In the genomic region with DNA sequence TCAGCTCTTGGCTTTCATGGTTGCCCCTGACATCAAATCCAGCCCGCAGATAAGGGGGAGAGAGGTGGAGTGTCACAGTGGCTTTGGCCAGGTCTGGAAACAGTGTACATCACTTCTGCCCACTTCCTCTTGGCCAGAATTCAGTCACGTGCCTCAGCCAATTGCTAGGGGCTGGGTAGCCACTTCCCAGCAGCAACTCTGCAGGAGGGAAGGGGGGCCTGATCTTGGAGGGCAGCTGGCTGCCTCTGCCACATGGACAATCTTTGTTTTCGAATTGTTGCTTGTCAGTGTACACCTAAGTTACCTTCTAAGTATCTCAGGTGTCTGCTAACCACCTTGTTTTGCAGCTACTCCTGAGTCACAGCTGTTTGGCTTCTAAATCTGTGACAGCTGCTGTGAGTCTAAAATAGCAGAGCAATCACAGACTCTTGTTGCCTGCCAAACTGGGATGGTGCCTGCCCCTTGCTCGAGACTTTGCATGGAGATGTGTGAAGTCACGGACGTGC, we compare ENCODE assay signal across 8 cellular contexts. TPM values are rescaled to one million over a fixed set of nuclear protein-coding genes. Genes with fewer than 3 reads are reported as not detected.
DNase-seq lines count a peak whose midpoint lies in the region; ATAC-seq and TF ChIP-seq lines count a peak whose summit lies in the region.

No MANE protein-coding gene starts in this region.

- WGBS in adrenal gland, 4 donors: 21 to 32% (median 25%) methylated on average over 5 to 6 of the region's 6 CpGs

- ATAC-seq in GM18519 (IDR thresholded peaks at IDR 0.05; ENCODE audit: low FRiP score, unreplicated experiment) (no peak), GM19023 (IDR thresholded peaks at IDR 0.05; ENCODE audit: unreplicated experiment) (no peak)
- no peak for ATAC-seq in activated CD8-positive, alpha-beta memory T cell treated with anti-CD3 and anti-CD28 coated beads, Interleukin-2, amount 10 ng/mL, durations not matched to agents 7 days and 5 days

- no peaks in the 10 kb centered on the region for H3K36me3 Mint-ChIP-seq in activated CD8-positive, alpha-beta memory T cell treated with anti-CD3 and anti-CD28 coated beads, Interleukin-2, amount 10 ng/mL, durations not matched to agents 7 days and 5 days

- peak overlapping the region in 3 of 5 donors; percentile 8 to 60 (median 57) for H3K27ac ChIP-seq in adrenal gland

- no peak overlapping the region for H3K27ac Mint-ChIP-seq in activated CD8-positive, alpha-beta memory T cell treated with anti-CD3 and anti-CD28 coated beads, Interleukin-2, amount 10 ng/mL, durations not matched to agents 7 days and 5 days

- CTCF ChIA-PET in activated CD8-positive, alpha-beta memory T cell treated with anti-CD3 and anti-CD28 coated beads, Interleukin-2, amount 10 ng/mL, durations not matched to agents 7 days and 5 days (lab: Charles Lee): no interaction called here

- peaks cover 23 to 44% of the 10 kb centered on the region in 2 donors for H3K4me1 ChIP-seq in adrenal gland (replicated peaks in 1 of 2)

- H3K36me3 ChIP-seq in adrenal gland (replicated peaks in 1 of 2): no peaks in the 10 kb centered on the region

- no peak overlapping the region for H3K4me3 ChIP-seq in GM12865 (ENCODE audit: low read depth, low read length)
- H3K4me3 ChIP-seq in adrenal gland: no peak overlapping the region

- H3K9me3 Mint-ChIP-seq in activated CD8-positive, alpha-beta memory T cell treated with anti-CD3 and anti-CD28 coated beads, Interleukin-2, amount 10 ng/mL, durations not matched to agents 7 days and 5 days (ENCODE audit: low read depth): no peaks in the 10 kb centered on the region

- DNase-seq in GM12865 (ENCODE audit: low read depth) (peak; percentile 64), LHCN-M2 (ENCODE audit: low read depth) (peak; percentile 83), adrenal gland (peak; percentile 39 to 67 (median 41)), kidney tubule cell (ENCODE audit: low spot score) (peak; percentile 57), NCI-H1048 (lab: John Stamatoyannopoulos, UW) (no peak)
- DNase-seq in activated CD8-positive, alpha-beta memory T cell treated with anti-CD3 and anti-CD28 coated beads, Interleukin-2, amount 10 ng/mL, durations not matched to agents 7 days and 5 days: no peak

- no peaks in the 10 kb centered on the region for H3K27me3 ChIP-seq in adrenal gland

- no peak for TF ChIP-seq POLR2A in adrenal gland (IDR thresholded peaks at IDR 0.05)

- TF ChIP-seq CTCF in GM12865 (IDR thresholded peaks at IDR 0.05; ENCODE audit: insufficient read depth, low read depth, low read length, missing control alignments) (no peak), adrenal gland (IDR thresholded peaks at IDR 0.05) (no peak)

- no peaks in the 10 kb centered on the region for H3K9me3 ChIP-seq in adrenal gland (replicated peaks in 1 of 3)

- H3K27me3 Mint-ChIP-seq in activated CD8-positive, alpha-beta memory T cell treated with anti-CD3 and anti-CD28 coated beads, Interleukin-2, amount 10 ng/mL, durations not matched to agents 7 days and 5 days: no peaks in the 10 kb centered on the region

- no peak overlapping the region for H3K4me3 Mint-ChIP-seq in activated CD8-positive, alpha-beta memory T cell treated with anti-CD3 and anti-CD28 coated beads, Interleukin-2, amount 10 ng/mL, durations not matched to agents 7 days and 5 days

- intact Hi-C loops in adrenal gland (cut with DNase I): no loop called here

- H3K4me1 Mint-ChIP-seq in activated CD8-positive, alpha-beta memory T cell treated with anti-CD3 and anti-CD28 coated beads, Interleukin-2, amount 10 ng/mL, durations not matched to agents 7 days and 5 days: peaks cover 7% of the 10 kb centered on the region

RNA-seq across cellular contexts. Expression of a gene that starts 41.0 kb away (rescaled TPM):
- total RNA-seq in LHCN-M2 (2014; rRNA removed) (29.2 and 31.5 TPM in 2 replicates), adrenal gland (10 to 100 TPM in 7 of 8 donors, 1 to 10 TPM in 1; 8.1 to 27.2 (median 20.6) TPM)
- 12.1 TPM for polyA plus RNA-seq in LHCN-M2 (2012)
- 1 to 10 TPM; 2.0 to 8.3 (median 5.6) TPM for polyA plus RNA-seq in adrenal gland
- total RNA-seq in activated CD8-positive, alpha-beta memory T cell treated with anti-CD3 and anti-CD28 coated beads, Interleukin-2, amount 10 ng/mL, durations not matched to agents 7 days and 5 days: 10 to 100 TPM; 47.7 to 65.2 TPM

Comparison
In these comparisons a context has a peak if more than half of its experiments do, and no peak if none do; other contexts are left out.
1. DNase-seq: peak in GM12865 (single experiment), LHCN-M2 (single experiment), adrenal gland (7 of 7) and kidney tubule cell (single experiment); none in NCI-H1048 (single experiment) and activated CD8-positive, alpha-beta memory T cell treated with anti-CD3 and anti-CD28 coated beads, Interleukin-2, amount 10 ng/mL, durations not matched to agents 7 days and 5 days (single experiment).